7 cellular contexts compared by ENCODE assay signal in the genomic region with DNA sequence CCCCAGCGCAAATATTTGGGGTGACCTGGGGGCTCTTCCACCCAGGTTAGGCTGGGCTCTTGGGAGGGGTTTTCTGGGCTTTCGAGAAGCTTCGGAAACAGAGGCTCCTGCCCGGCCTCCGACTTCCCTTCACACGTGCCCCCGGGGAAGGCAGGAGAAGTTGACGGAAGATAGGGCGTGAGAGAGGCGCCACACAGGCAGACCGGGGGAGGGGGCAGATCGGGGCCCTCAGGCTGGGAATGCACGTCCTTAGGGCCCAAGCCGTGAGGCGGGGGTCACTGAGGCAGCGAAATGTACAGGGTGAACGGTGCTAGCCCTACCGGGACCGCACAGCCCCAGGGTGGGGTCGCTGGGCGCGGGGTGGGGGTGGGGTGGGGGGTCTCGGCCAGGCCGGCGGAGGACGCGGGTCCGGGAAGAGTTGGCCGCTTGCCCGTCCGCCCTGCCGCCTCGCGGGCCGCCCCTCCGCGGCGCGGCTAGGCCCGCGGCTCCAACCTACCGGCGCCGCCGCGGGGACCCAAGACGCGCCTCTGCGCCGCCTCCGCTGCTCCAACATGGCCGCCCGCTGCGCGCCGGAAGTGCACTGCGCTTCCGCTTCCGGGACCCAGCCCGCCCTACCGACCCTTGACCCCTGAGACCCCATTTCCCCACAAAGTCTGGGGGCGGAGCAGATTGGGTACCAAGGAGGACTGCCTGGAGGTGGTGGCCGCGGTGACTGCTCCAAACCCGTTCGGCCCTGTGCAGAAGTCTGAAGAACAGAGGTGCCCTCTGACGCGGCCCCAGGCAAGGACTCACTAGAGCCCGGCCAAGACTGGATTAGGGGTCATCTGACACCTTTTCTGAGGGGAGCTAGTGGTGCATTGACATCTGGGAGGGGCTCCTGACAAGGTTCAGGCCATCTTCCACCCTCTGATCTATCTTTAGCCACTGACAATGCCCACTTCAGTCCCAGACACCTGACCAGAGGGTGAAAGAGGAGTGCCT. TPM values are rescaled to one million over a fixed set of nuclear protein-coding genes. Genes with fewer than 3 reads are reported as not detected.
DNase-seq lines count a peak whose midpoint lies in the region; ATAC-seq, FAIRE-seq and TF ChIP-seq lines count a peak whose summit lies in the region.

Gene CCDC71 (minus strand): TSS at position 561 of the 981 bp plus-strand sequence. CDS start 2,123 bp downstream, outside the sequence.

- peak within 1 kb of the TSS; percentile 95 for H3K27ac Mint-ChIP-seq in mesothelial cell of epicardium

- DNase-seq in GM12891 (ENCODE audit: insufficient read length, low spot score), result peak; percentile 92
- DNase-seq in NOMO-1 (lab: John Stamatoyannopoulos, UW; ENCODE audit: unreplicated experiment in 2 of 2), result peak; percentile 65 to 70
- peak; percentile 45 to 65 (median 62) for DNase-seq in activated CD8-positive, alpha-beta memory T cell treated with anti-CD3 and anti-CD28 coated beads for 48 hours (ENCODE audit: low read depth in 2 of 3, low spot score in 2 of 3)
- DNase-seq in mesothelial cell of epicardium (ENCODE audit: low spot score in 2 of 2, unreplicated experiment in 2 of 2), result peak in 1 of 2 experiments; percentile 64
- peak; percentile 49 to 55 for DNase-seq in stimulated activated CD8-positive, alpha-beta memory T cell treated with anti-CD3 and anti-CD28 coated beads, Interleukin-15, amount 100 ng/mL, for 4 hours (ENCODE audit: low read depth in 2 of 2)

- peak; percentile 74 for TF ChIP-seq POLR2A in GM12891 (IDR thresholded peaks at IDR 0.05; ENCODE audit: low read depth, low read length)

- H3K27me3 Mint-ChIP-seq in mesothelial cell of epicardium (ENCODE audit: low read depth), result peaks cover 6% of the 10 kb centered on the region

- peaks cover 22% of the 10 kb centered on the region for H3K4me1 Mint-ChIP-seq in mesothelial cell of epicardium

- FAIRE-seq in GM12891 (lab: Jason Lieb, UNC), result peak; percentile 95

- ATAC-seq in HG03095 (IDR thresholded peaks at IDR 0.05; ENCODE audit: unreplicated experiment), result peak; percentile 60

- peak within 1 kb of the TSS; percentile 93 for H3K4me3 Mint-ChIP-seq in mesothelial cell of epicardium

- peaks cover 8% of the 10 kb centered on the region for H3K36me3 Mint-ChIP-seq in mesothelial cell of epicardium

- H3K9me3 Mint-ChIP-seq in mesothelial cell of epicardium, result no peaks in the 10 kb centered on the region

- in situ Hi-C loops in endometrial microvascular endothelial cells (cut with HindIII; ENCODE audit: inconsistent ontology term, low pct_unique_long_range_greater_than_20kb, low sequenced_read_pairs), result no loop called here

- TF ChIP-seq CTCF in mesothelial cell of epicardium (IDR thresholded peaks at IDR 0.05; ENCODE audit: unreplicated experiment), result no peak

TF ChIP-seq in GM12891, 5 proteins besides CTCF, POLR2A, EP300 and RAD21:
- peak; percentile 43; the same call in 1 of the 2 replicates for TF ChIP-seq SPI1 (IDR thresholded peaks at IDR 0.05; ENCODE audit: low read depth, low read length)
- peak; percentile 74; the same call in 1 of the 2 replicates for TF ChIP-seq POLR2AphosphoS5 (IDR thresholded peaks at IDR 0.05; ENCODE audit: low read depth, low read length)
- TF ChIP-seq TAF1 (IDR thresholded peaks at IDR 0.05; ENCODE audit: low read depth, low read length), result peak; percentile 52
- TF ChIP-seq PAX5 (IDR thresholded peaks at IDR 0.05; ENCODE audit: insufficient read depth, low read length, severe bottlenecking), result no peak
- TF ChIP-seq POU2F2 (IDR thresholded peaks at IDR 0.05; ENCODE audit: low read depth, low read length), result no peak

RNA-seq across cellular contexts. Expression of gene CCDC71, which starts in this region (rescaled TPM):
- polyA plus RNA-seq in GM12891 (2012; ENCODE audit: low read depth, missing spikeins), result 13.6 TPM
- total RNA-seq in endometrial microvascular endothelial cells (ENCODE audit: inconsistent ontology term), result 26.7 TPM
- 28.7 to 29.8 TPM (median 28.9 TPM) in 3 replicates for total RNA-seq in mesothelial cell of epicardium
